In the genomic region with DNA sequence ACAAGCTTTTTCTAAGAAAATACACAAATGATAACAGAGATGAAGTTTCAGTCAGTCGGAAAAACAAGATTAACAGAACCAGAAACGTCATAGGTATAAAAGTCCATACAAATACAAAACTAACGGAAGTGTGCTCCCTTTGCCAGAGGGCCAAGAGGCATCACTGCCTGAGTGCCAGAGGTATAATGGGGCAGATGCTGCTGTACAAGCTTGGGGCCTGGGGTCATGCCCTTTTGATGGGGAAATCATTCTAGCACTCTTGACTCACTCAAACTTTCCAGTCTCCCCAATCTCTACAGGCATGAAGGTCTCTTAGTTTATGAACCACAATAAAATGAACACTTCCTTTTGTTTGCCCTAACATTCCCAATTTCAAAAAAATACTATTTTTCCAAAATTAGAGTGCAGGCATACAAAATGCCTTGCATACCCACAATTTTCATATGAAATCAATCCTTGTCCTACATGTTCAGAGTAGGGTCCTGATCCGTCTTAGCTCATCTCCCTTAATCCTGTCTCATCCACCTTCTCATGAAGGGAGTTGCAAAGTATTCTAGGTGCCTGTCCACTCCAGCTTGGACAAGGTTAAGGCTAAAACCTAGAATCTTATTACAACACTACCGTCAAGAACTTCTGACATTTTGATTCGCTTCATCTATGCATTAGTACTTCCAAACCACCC, we compare ENCODE assay signal across 10 cellular contexts. TPM values are rescaled to one million over a fixed set of nuclear protein-coding genes. Genes with fewer than 3 reads are reported as not detected.
DNase-seq lines count a peak whose midpoint lies in the region; ATAC-seq, FAIRE-seq and TF ChIP-seq lines count a peak whose summit lies in the region.
"Had no signal": no experiment of that assay in that cellular context is flagged by ENCODE, and none has a peak within 500 bp of the region (broad histone marks: within the 10 kb centered on the region; RNA-seq: fewer than 3 reads in every experiment).

No MANE protein-coding gene starts in this region.

- H3K18ac ChIP-seq in H1 (ENCODE audit: extremely low read depth, low read length): no peak overlapping the region

- no peaks in the 10 kb centered on the region for H3K27me3 Mint-ChIP-seq in osteocyte (ENCODE audit: unreplicated experiment)

- peak overlapping the region; percentile 17 for H3K56ac ChIP-seq in H1 (replicated peaks; ENCODE audit: insufficient read length, low read depth, low read length)

- peaks cover 57% of the 10 kb centered on the region for H3K36me3 ChIP-seq in DND-41 (ENCODE audit: insufficient read depth, low read length)
- peaks cover 35% of the 10 kb centered on the region for H3K36me3 ChIP-seq in NT2/D1 (ENCODE audit: insufficient read depth, insufficient read length, low read length)
- peaks cover 18 to 51% (median 39%) of the 10 kb centered on the region in 4 experiments for H3K36me3 ChIP-seq in H1 (ENCODE audit: control insufficient read depth in 2 of 4, insufficient read depth in 4 of 4, low read length in 3 of 4)

- ATAC-seq in DND-41 (ENCODE audit: insufficient read depth, low read depth) (no peak), HG03460 (IDR thresholded peaks at IDR 0.05; ENCODE audit: unreplicated experiment) (no peak)

- H4K91ac ChIP-seq in H1 (replicated peaks; ENCODE audit: insufficient read length, low read length): no peak overlapping the region

- peaks cover 42% of the 10 kb centered on the region for H3K4me1 ChIP-seq in DND-41 (ENCODE audit: insufficient read depth, low read length)
- no peaks in the 10 kb centered on the region for H3K4me1 ChIP-seq in NT2/D1 (ENCODE audit: insufficient read depth, insufficient read length)
- peaks cover 6 to 13% (median 8%) of the 10 kb centered on the region in 4 experiments; a peak in 6 of 7 replicates for H3K4me1 ChIP-seq in H1 (replicated peaks in 1 of 4; ENCODE audit: control insufficient read depth in 3 of 4, insufficient read depth in 4 of 4, low read length in 3 of 4)

- no peak overlapping the region for H3K23ac ChIP-seq in H1 (ENCODE audit: insufficient read length)

- no peak overlapping the region for H3K14ac ChIP-seq in H1 (ENCODE audit: insufficient read length)

- peak overlapping the region; percentile 45 for H3K4ac ChIP-seq in H1 (replicated peaks; ENCODE audit: insufficient read length, low read depth, low read length)

- 71% methylated on average over 6 of the region's 6 CpGs; no CpG with 5 or more reads in 1 of the 2 experiments for WGBS in H1 (ENCODE audit: extremely low coverage in 1 of 2, insufficient coverage in 1 of 2, insufficient read length in 1 of 2, insufficient replicate concordance in 2 of 2, low coverage in 1 of 2, low lambda C conversion rate in 2 of 2, missing lambda C conversion rate in 1 of 2), 2 experiments

- no peak overlapping the region for H2BK12ac ChIP-seq in H1 (ENCODE audit: low read depth, low read length)

- no peak overlapping the region for H4K8ac ChIP-seq in H1 (ENCODE audit: extremely low read depth, insufficient read depth, low read length)

- H3K9ac ChIP-seq in DND-41 (ENCODE audit: low read depth, low read length) (peak overlapping the region; percentile 96), NT2/D1 (ENCODE audit: insufficient read length, low read depth) (peak overlapping the region; percentile 89), H1 (replicated peaks in 1 of 4; ENCODE audit: extremely low read depth in 1 of 4, low read depth in 3 of 4, low read length in 3 of 4) (peak overlapping the region; percentile 72 to 96 (median 95))

- H3K4me3 ChIP-seq in DND-41 (ENCODE audit: low read depth in 1 of 2, low read length in 2 of 2) (peak overlapping the region; percentile 77 to 96; a peak in 3 of 4 replicates), NT2/D1 (ENCODE audit: insufficient read length, low read depth) (peak overlapping the region; percentile 68), H1 (ENCODE audit: extremely low read depth in 1 of 4, insufficient read depth in 2 of 4, low read depth in 3 of 4, low read length in 4 of 4) (peak overlapping the region; percentile 69 to 98 (median 86))

- H2BK15ac ChIP-seq in H1 (ENCODE audit: low read length): no peak overlapping the region

- peak overlapping the region; percentile 83 for H3K4me3 Mint-ChIP-seq in osteocyte (ENCODE audit: unreplicated experiment)

- TF ChIP-seq EP300 in H1 (IDR thresholded peaks at IDR 0.05; ENCODE audit: borderline replicate concordance in 1 of 2, low read depth in 2 of 2, low read length in 2 of 2): no peak

- no peak overlapping the region for H2BK120ac ChIP-seq in H1 (replicated peaks; ENCODE audit: low read depth, low read length)

- TF ChIP-seq CTCF in DND-41 (IDR thresholded peaks at IDR 0.05; ENCODE audit: borderline replicate concordance, extremely low read depth, low read length, poor library complexity, severe bottlenecking): no peak
- TF ChIP-seq CTCF in H1 (IDR thresholded peaks at IDR 0.05; ENCODE audit: control extremely low read depth in 1 of 3, insufficient read depth in 1 of 3, low read depth in 1 of 3, low read length in 3 of 3): no peak
- no peak for TF ChIP-seq CTCF in osteocyte (IDR thresholded peaks at IDR 0.05)

- H2AFZ ChIP-seq in DND-41 (ENCODE audit: low read depth, low read length): no peak overlapping the region
- H2AFZ ChIP-seq in H1 (ENCODE audit: low read length): no peak overlapping the region

- no peak overlapping the region for H2BK5ac ChIP-seq in H1 (ENCODE audit: low read depth, low read length)

- CTCF ChIA-PET in H1 (lab: Charles Lee; ENCODE audit: partially characterized antibody): interaction anchor here (0.6 to 17.1 kb wide), 6 partner anchors 10 to 450 kb away, joined by 3 to 353 read pairs (median 3); a partner anchor contains a TSS

- H3K79me2 ChIP-seq in DND-41 (ENCODE audit: insufficient read depth, low read length) (peaks cover 68% of the 10 kb centered on the region), H1 (ENCODE audit: control insufficient read depth in 1 of 2, insufficient read depth in 2 of 2, low read length in 2 of 2) (peaks cover 29 to 68% of the 10 kb centered on the region in 2 experiments)

- TF ChIP-seq POLR2A in H1 (IDR thresholded peaks at IDR 0.05; ENCODE audit: control extremely low read depth in 1 of 2, low read depth in 2 of 2, low read length in 2 of 2): peak in 1 of 2 experiments; percentile 63; a peak in 1 of 3 replicates

- peak overlapping the region; percentile 74 for H3K27ac Mint-ChIP-seq in osteocyte (ENCODE audit: unreplicated experiment)

- H2AK5ac ChIP-seq in H1 (ENCODE audit: low read depth, low read length): no peak overlapping the region

- no peaks in the 10 kb centered on the region for H3K9me3 Mint-ChIP-seq in osteocyte (ENCODE audit: unreplicated experiment)

- H3K4me2 ChIP-seq in DND-41 (ENCODE audit: insufficient read depth, low read length): peak overlapping the region; percentile 76
- H3K4me2 ChIP-seq in H1 (ENCODE audit: insufficient read depth in 1 of 2, low read depth in 2 of 2, low read length in 2 of 2): peak overlapping the region; percentile 81 to 97

- H3K36me3 Mint-ChIP-seq in osteocyte (ENCODE audit: unreplicated experiment): peaks cover 22% of the 10 kb centered on the region

- H3K23me2 ChIP-seq in H1 (ENCODE audit: low read depth, low read length): peaks cover 10% of the 10 kb centered on the region

- no peaks in the 10 kb centered on the region for H3K27me3 ChIP-seq in DND-41 (ENCODE audit: insufficient read depth, low read length, poor library complexity)
- no peaks in the 10 kb centered on the region for H3K27me3 ChIP-seq in NT2/D1 (ENCODE audit: insufficient read depth, insufficient read length)
- no peaks in the 10 kb centered on the region for H3K27me3 ChIP-seq in H1 (replicated peaks in 1 of 4; ENCODE audit: control insufficient read depth in 3 of 4, extremely low read depth in 1 of 4, insufficient read depth in 3 of 4, low read length in 3 of 4)

- H3K27ac ChIP-seq in DND-41 (ENCODE audit: low read length) (peak overlapping the region; percentile 89), H1 (ENCODE audit: low read depth, low read length) (peak overlapping the region; percentile 95; the same call in 1 of the 2 replicates)

- peaks cover 35% of the 10 kb centered on the region for H3K4me1 Mint-ChIP-seq in osteocyte (ENCODE audit: unreplicated experiment)

- no peak for FAIRE-seq in H1 (lab: Jason Lieb, UNC)

- H4K20me1 ChIP-seq in DND-41 (ENCODE audit: insufficient read depth, low read length) (peaks cover 58% of the 10 kb centered on the region), H1 (replicated peaks in 1 of 2; ENCODE audit: control insufficient read depth in 1 of 2, insufficient read depth in 2 of 2, low read length in 2 of 2) (peaks cover 5 to 11% of the 10 kb centered on the region in 2 experiments)

- H2BK20ac ChIP-seq in H1 (ENCODE audit: low read length): no peak overlapping the region

- H3K79me1 ChIP-seq in H1 (ENCODE audit: low read depth, low read length): no peaks in the 10 kb centered on the region; the same call in none of the 2 replicates

- no peaks in the 10 kb centered on the region for H3K9me3 ChIP-seq in DND-41 (ENCODE audit: insufficient read depth, low read length, severe bottlenecking)
- no peaks in the 10 kb centered on the region for H3K9me3 ChIP-seq in NT2/D1 (ENCODE audit: insufficient read depth, low read length)
- no peaks in the 10 kb centered on the region for H3K9me3 ChIP-seq in H1 (ENCODE audit: insufficient read depth in 2 of 2, low read depth in 1 of 2, low read length in 1 of 2)

- no peak overlapping the region for H4K5ac ChIP-seq in H1 (ENCODE audit: insufficient read length, low read depth, low read length)

- DNase-seq in DND-41 (no peak), NT2/D1 (ENCODE audit: low read depth, low spot score) (no peak), H1 (ENCODE audit: low read depth in 1 of 2, low spot score in 2 of 2) (no peak), osteocyte (ENCODE audit: extremely low spot score, unreplicated experiment) (no peak), iPS-NIHi11 (ENCODE audit: low spot score) (no peak), NCI-H2081 treated with DMSO at 0.1 percent for 48 hours (lab: John Stamatoyannopoulos, UW) (no peak), nucleus accumbens (lab: John Stamatoyannopoulos, UW) (no peak)
- DNase-seq: NCI-H524 treated with DMSO at 0.1 percent for 48 hours had no signal

- POLR2A ChIA-PET in H1 (lab: Charles Lee; ENCODE audit: partially characterized antibody): interaction anchor here (0.8 to 4.9 kb wide), 13 partner anchors 9 to 225 kb away, joined by 3 to 65 read pairs (median 5); a partner anchor contains a TSS

- no peak for TF ChIP-seq RAD21 in H1 (IDR thresholded peaks at IDR 0.05 in 1 of 2, conservative IDR thresholded peaks at IDR 0.05 in 1 of 2; ENCODE audit: low read depth in 2 of 2, low read length in 2 of 2)

RNA-seq across cellular contexts. Expression of a gene that starts 1.5 kb away (rescaled TPM):
- 521 and 545 TPM in 2 replicates for total RNA-seq in H1 (2021; fragmentation: NEBNext Ultra II Directional; extraction: Animal tissue kit (Norgen Biotek cat#: 25700))
- 66.8 and 133 TPM in 2 replicates for polyA plus RNA-seq in H1 (2011; rRNA removed)
- 234 TPM for polyA plus RNA-seq in H1 (2011; cell fraction: cytosol; rRNA removed)
- polyA plus RNA-seq in H1 (2011; cell fraction: nucleus; rRNA removed): 28.4 TPM
- polyA plus RNA-seq in H1 (2012, experiment 1 of 2): 870 to 2,565 TPM (median 1,339 TPM) in 4 replicates
- 330 TPM for polyA plus RNA-seq in H1 (2012, experiment 2 of 2)
- polyA plus RNA-seq in H1 (2013, experiment 1 of 2): 1,194 TPM
- polyA plus RNA-seq in H1 (2013, experiment 2 of 2): 1,207 TPM
- polyA minus RNA-seq in H1 (2011; rRNA and poly(A)+ RNA removed): 27.6 and 29.8 TPM in 2 replicates
- 49.7 TPM for polyA minus RNA-seq in H1 (2011; cell fraction: cytosol; rRNA and poly(A)+ RNA removed)
- polyA minus RNA-seq in H1 (2011; cell fraction: nucleus; rRNA and poly(A)+ RNA removed): 47.9 TPM
- total RNA-seq in osteocyte: 359 and 373 TPM in 2 replicates

RNA-seq across cellular contexts. Expression of a gene that starts 8.0 kb away (rescaled TPM):
- 3.9 and 4.2 TPM in 2 replicates for total RNA-seq in H1 (2021; fragmentation: NEBNext Ultra II Directional; extraction: Animal tissue kit (Norgen Biotek cat#: 25700))
- 5.4 and 15.9 TPM in 2 replicates for polyA plus RNA-seq in H1 (2011; rRNA removed)
- polyA plus RNA-seq in H1 (2011; cell fraction: cytosol; rRNA removed): 9.2 TPM
- polyA plus RNA-seq in H1 (2011; cell fraction: nucleus; rRNA removed): 47.4 TPM
- polyA plus RNA-seq in H1 (2012, experiment 1 of 2): 2.6 to 5.0 TPM (median 3.8 TPM) in 4 replicates
- 2.8 TPM for polyA plus RNA-seq in H1 (2012, experiment 2 of 2)
- 4.3 TPM for polyA plus RNA-seq in H1 (2013, experiment 1 of 2)
- polyA plus RNA-seq in H1 (2013, experiment 2 of 2): 3.0 TPM
- 4.7 and 6.1 TPM in 2 replicates for polyA minus RNA-seq in H1 (2011; rRNA and poly(A)+ RNA removed)
- polyA minus RNA-seq in H1 (2011; cell fraction: cytosol; rRNA and poly(A)+ RNA removed): 5.7 TPM
- polyA minus RNA-seq in H1 (2011; cell fraction: nucleus; rRNA and poly(A)+ RNA removed): 17.2 TPM
- 12.4 TPM in 2 replicates for total RNA-seq in osteocyte

RNA-seq across cellular contexts. Expression of a gene that starts 17.8 kb away (rescaled TPM):
- total RNA-seq in H1 (2021; fragmentation: NEBNext Ultra II Directional; extraction: Animal tissue kit (Norgen Biotek cat#: 25700)): 0.94 and 1.8 TPM in 2 replicates
- polyA plus RNA-seq in H1 (2011; rRNA removed): 0.42 and 0.58 TPM in 2 replicates
- 0.48 TPM for polyA plus RNA-seq in H1 (2011; cell fraction: cytosol; rRNA removed)
- polyA plus RNA-seq in H1 (2011; cell fraction: nucleus; rRNA removed): 3.5 TPM
- polyA plus RNA-seq in H1 (2012, experiment 1 of 2): 0.48 to 1.5 TPM (median 0.97 TPM) in 4 replicates
- 0.43 TPM for polyA plus RNA-seq in H1 (2012, experiment 2 of 2)
- 0.77 TPM for polyA plus RNA-seq in H1 (2013, experiment 1 of 2)
- 0.31 TPM for polyA plus RNA-seq in H1 (2013, experiment 2 of 2)
- 0.47 and 0.80 TPM in 2 replicates for polyA minus RNA-seq in H1 (2011; rRNA and poly(A)+ RNA removed)
- 0.37 TPM for polyA minus RNA-seq in H1 (2011; cell fraction: cytosol; rRNA and poly(A)+ RNA removed)
- polyA minus RNA-seq in H1 (2011; cell fraction: nucleus; rRNA and poly(A)+ RNA removed): 0.90 TPM
- 0.16 and 0.43 TPM in 2 replicates for total RNA-seq in osteocyte

RNA-seq across cellular contexts. Expression of a gene that starts 37.9 kb away (rescaled TPM):
- total RNA-seq in H1 (2021; fragmentation: NEBNext Ultra II Directional; extraction: Animal tissue kit (Norgen Biotek cat#: 25700)): 105 and 106 TPM in 2 replicates
- polyA plus RNA-seq in H1 (2011; rRNA removed): 67.4 and 68.4 TPM in 2 replicates
- polyA plus RNA-seq in H1 (2011; cell fraction: cytosol; rRNA removed): 70.0 TPM
- 53.5 TPM for polyA plus RNA-seq in H1 (2011; cell fraction: nucleus; rRNA removed)
- 72.0 to 85.5 TPM (median 82.2 TPM) in 4 replicates for polyA plus RNA-seq in H1 (2012, experiment 1 of 2)
- 66.0 TPM for polyA plus RNA-seq in H1 (2012, experiment 2 of 2)
- 80.2 TPM for polyA plus RNA-seq in H1 (2013, experiment 1 of 2)
- polyA plus RNA-seq in H1 (2013, experiment 2 of 2): 101 TPM
- polyA minus RNA-seq in H1 (2011; rRNA and poly(A)+ RNA removed): 101 and 111 TPM in 2 replicates
- polyA minus RNA-seq in H1 (2011; cell fraction: cytosol; rRNA and poly(A)+ RNA removed): 77.6 TPM
- polyA minus RNA-seq in H1 (2011; cell fraction: nucleus; rRNA and poly(A)+ RNA removed): 47.2 TPM
- total RNA-seq in osteocyte: 74.7 and 81.1 TPM in 2 replicates

RNA-seq across cellular contexts. Expression of a gene that starts 46.1 kb away (rescaled TPM):
- 54.3 and 67.9 TPM in 2 replicates for total RNA-seq in H1 (2021; fragmentation: NEBNext Ultra II Directional; extraction: Animal tissue kit (Norgen Biotek cat#: 25700))
- 38.8 and 105 TPM in 2 replicates for polyA plus RNA-seq in H1 (2011; rRNA removed)
- polyA plus RNA-seq in H1 (2011; cell fraction: cytosol; rRNA removed): 39.6 TPM
- 96.6 TPM for polyA plus RNA-seq in H1 (2011; cell fraction: nucleus; rRNA removed)
- polyA plus RNA-seq in H1 (2012, experiment 1 of 2): 54.8 to 62.4 TPM (median 58.8 TPM) in 4 replicates
- polyA plus RNA-seq in H1 (2012, experiment 2 of 2): 66.2 TPM
- polyA plus RNA-seq in H1 (2013, experiment 1 of 2): 28.3 TPM
- polyA plus RNA-seq in H1 (2013, experiment 2 of 2): 27.2 TPM
- polyA minus RNA-seq in H1 (2011; rRNA and poly(A)+ RNA removed): 4.3 and 6.6 TPM in 2 replicates
- polyA minus RNA-seq in H1 (2011; cell fraction: cytosol; rRNA and poly(A)+ RNA removed): 51.3 TPM
- 55.7 TPM for polyA minus RNA-seq in H1 (2011; cell fraction: nucleus; rRNA and poly(A)+ RNA removed)
- not detected in 2 replicates for total RNA-seq in osteocyte
- total RNA-seq: glomerular endothelial cell had no signal
